ENCODE assay signal across 9 cellular contexts in genomic region chr6:148407372-148407771, GRCh38.
DNase-seq lines count a peak whose midpoint lies in the region; ATAC-seq and TF ChIP-seq lines count a peak whose summit lies in the region.
"Had no signal": no experiment of that assay in that cellular context is flagged by ENCODE, and none has a peak within 500 bp of the region (broad histone marks: within the 10 kb centered on the region; RNA-seq: fewer than 3 reads in every experiment).

No MANE protein-coding gene starts in this region.

- H3K4me1 Mint-ChIP-seq in T-cell: no peaks in the 10 kb centered on the region

- TF ChIP-seq POLR2A in suprapubic skin (IDR thresholded peaks at IDR 0.05): no peak

- H3K27me3 ChIP-seq in mammary epithelial cell (ENCODE audit: insufficient read depth, low read length) (no peaks in the 10 kb centered on the region), right atrium auricular region (no peaks in the 10 kb centered on the region), suprapubic skin (no peaks in the 10 kb centered on the region)

- H3K4me2 ChIP-seq in mammary epithelial cell (ENCODE audit: insufficient read depth, low read depth, low read length): no peak overlapping the region

- POLR2A ChIA-PET in T-cell (lab: Charles Lee): no interaction called here

- no peaks in the 10 kb centered on the region for H4K20me1 ChIP-seq in mammary epithelial cell (ENCODE audit: insufficient read depth, low read length)

- no TSS peak for BruUV-seq in mammary epithelial cell (replicated peaks; lab: Mats Ljungman, UMichigan)

- no peaks in the 10 kb centered on the region for H3K9me3 Mint-ChIP-seq in T-cell

- H3K9me3 ChIP-seq in mammary epithelial cell (replicated peaks; ENCODE audit: insufficient read depth, low read length): no peaks in the 10 kb centered on the region
- no peaks in the 10 kb centered on the region for H3K9me3 ChIP-seq in right atrium auricular region
- H3K9me3 ChIP-seq in suprapubic skin: no peaks in the 10 kb centered on the region

- no peak overlapping the region for H3K4me3 Mint-ChIP-seq in T-cell
- H3K4me3 Mint-ChIP-seq: brain had no signal

- no peak for TF ChIP-seq EP300 in suprapubic skin (IDR thresholded peaks at IDR 0.05)

- H3K27ac Mint-ChIP-seq in T-cell: no peak overlapping the region

- H3K4me3 ChIP-seq in HFF-Myc (replicated peaks; ENCODE audit: low read depth, low read length): no peak overlapping the region
- H3K4me3 ChIP-seq in mammary epithelial cell (replicated peaks in 1 of 3; ENCODE audit: insufficient read depth in 1 of 3, low read depth in 2 of 3, low read length in 3 of 3): no peak overlapping the region
- H3K4me3 ChIP-seq in right atrium auricular region: no peak overlapping the region
- H3K4me3 ChIP-seq in suprapubic skin: no peak overlapping the region

- no peaks in the 10 kb centered on the region for H3K36me3 ChIP-seq in mammary epithelial cell (ENCODE audit: insufficient read depth, low read length)
- H3K36me3 ChIP-seq in right atrium auricular region: no peaks in the 10 kb centered on the region
- no peaks in the 10 kb centered on the region for H3K36me3 ChIP-seq in suprapubic skin

- 88% methylated on average over 7 of the region's 7 CpGs for WGBS in mammary epithelial cell (ENCODE audit: low coverage, missing lambda C conversion rate)
- WGBS in suprapubic skin: 56% methylated on average over 7 of the region's 7 CpGs

- peaks cover 8 to 18% of the 10 kb centered on the region in 2 donors for H3K27me3 Mint-ChIP-seq in T-cell
- H3K27me3 Mint-ChIP-seq: brain had no signal

- no peak for ATAC-seq in HG03439 (IDR thresholded peaks at IDR 0.05; ENCODE audit: unreplicated experiment)
- ATAC-seq in T-cell (replicated peaks in 1 of 4): no peak
- no peak for ATAC-seq in HG03025 (IDR thresholded peaks at IDR 0.05; ENCODE audit: low FRiP score, unreplicated experiment)

- H3K27ac ChIP-seq in mammary epithelial cell (ENCODE audit: insufficient read depth, low read depth, low read length) (no peak overlapping the region), right atrium auricular region (peak overlapping the region; percentile 66 to 75), suprapubic skin (peak overlapping the region; percentile 83)

- H3K4me1 ChIP-seq in mammary epithelial cell (ENCODE audit: insufficient read depth, low read length): peaks cover 7% of the 10 kb centered on the region
- H3K4me1 ChIP-seq in right atrium auricular region: peaks cover 0 to 21% of the 10 kb centered on the region in 2 donors
- peaks cover 40% of the 10 kb centered on the region for H3K4me1 ChIP-seq in suprapubic skin

- H3K79me2 ChIP-seq in mammary epithelial cell (ENCODE audit: insufficient read depth, low read length): no peaks in the 10 kb centered on the region

- peak; percentile 75 for DNase-seq in HFF-Myc (ENCODE audit: extremely low read depth, low read depth)
- DNase-seq in mammary epithelial cell: peak; percentile 69
- peak; percentile 59 for DNase-seq in right atrium auricular region (ENCODE audit: low spot score)
- DNase-seq in suprapubic skin (ENCODE audit: low spot score in 2 of 2): no peak
- no peak for DNase-seq in ureter (ENCODE audit: low spot score)
- no peak for DNase-seq in T-cell

- intact Hi-C loops in mammary epithelial cell (cut with micrococcal nuclease): no loop called here

- in situ Hi-C loops in mammary epithelial cell (cut with MboI; ENCODE audit: low sequenced_read_pairs in 2 of 2): no loop called here

- dilution Hi-C loops in mammary epithelial cell (cut with HindIII; ENCODE audit: low sequenced_read_pairs): no loop called here

- no peak overlapping the region for H2AFZ ChIP-seq in mammary epithelial cell (ENCODE audit: low read depth, low read length)

- CTCF ChIA-PET in mammary epithelial cell (lab: Charles Lee; ENCODE audit: low non-redundant PET) (no interaction called here), T-cell (lab: Charles Lee) (no interaction called here)

- H3K9ac ChIP-seq in mammary epithelial cell (ENCODE audit: insufficient read depth, low read length): no peak overlapping the region

- TF ChIP-seq CTCF in HFF-Myc (IDR thresholded peaks at IDR 0.05; ENCODE audit: low read depth, low read length, missing control alignments) (no peak), mammary epithelial cell (conservative IDR thresholded peaks at IDR 0.05 in 1 of 2, IDR thresholded peaks at IDR 0.05 in 1 of 2; ENCODE audit: extremely low read depth in 1 of 2, insufficient read depth in 1 of 2, low read depth in 1 of 2, low read length in 2 of 2) (no peak), right atrium auricular region (IDR thresholded peaks at IDR 0.05) (no peak), suprapubic skin (IDR thresholded peaks at IDR 0.05) (no peak)

- no peaks in the 10 kb centered on the region for H3K36me3 Mint-ChIP-seq in T-cell
- H3K36me3 Mint-ChIP-seq: brain had no signal

Comparison
In these comparisons a context has a peak if more than half of its experiments do, and no peak if none do; other contexts are left out.
1. DNase-seq: peak in HFF-Myc (single experiment), mammary epithelial cell (single experiment) and right atrium auricular region (single experiment); none in suprapubic skin (0 of 2), ureter (single experiment) and T-cell (0 of 34).